Comparison of ENCODE assay signal across 11 cellular contexts in genomic region chr10:94800551-94800950, GRCh38. TPM values are rescaled to one million over a fixed set of nuclear protein-coding genes. Genes with fewer than 3 reads are reported as not detected.
"Had no signal": no experiment of that assay in that cellular context is flagged by ENCODE, and none has a peak within 500 bp of the region (broad histone marks: within the 10 kb centered on the region; RNA-seq: fewer than 3 reads in every experiment).

No MANE protein-coding gene starts in this region.

RNA-seq across cellular contexts. Expression of gene CYP2C19, which starts 38.1 kb away (rescaled TPM):
- total RNA-seq: activated naive CD4-positive, alpha-beta T cell treated with anti-CD3 and anti-CD28 coated beads, Interleukin-2, amount 50 U/mL, for 72 hours; activated naive CD8-positive, alpha-beta T cell treated with anti-CD3 and anti-CD28 coated beads for 36 hours; activated naive CD8-positive, alpha-beta T cell treated with anti-CD3 and anti-CD28 coated beads, Interleukin-2, amount 10 ng/mL, durations not matched to agents 7 days and 5 days; activated T-helper 1 cell treated with anti-CD3 and anti-CD28 coated beads, Interleukin-12 subunit alpha, Interleukin-12 subunit beta, Interleukin-2, Interleukin-4 antibody, amounts not matched to agents 30 ng/mL and 10 ng/mL and 1 ng/mL, durations not matched to agents 14 hours and 24 hours and 36 hours; activated T-helper 2 cell treated with anti-CD3 and anti-CD28 coated beads, Interferon-gamma antibody, Interleukin-2, Interleukin-4, amounts not matched to agents 10 μg/mL and 5 μg/mL and 100 μg/mL, durations not matched to agents 14 hours and 24 hours and 36 hours; adrenal gland; aorta; ascending aorta; astrocyte; cardiac muscle cell; cardiac septum had no signal
